1 cellular context compared by ENCODE assay signal in genomic region chr20:38159949-38160756, GRCh38.
A peak's percentile ranks its signal among the peaks of the same experiment; 100 is the strongest.
TF ChIP-seq lines count a peak whose summit lies in the region.

No MANE protein-coding gene starts in this region.

TF ChIP-seq in K562, 482 proteins besides CTCF, POLR2A, EP300 and RAD21 (continued from another document and continues in another):
- TF ChIP-seq ZNF407 (IDR thresholded peaks at IDR 0.05; ENCODE audit: low read depth) (no peak), HIVEP1 (CRISPR knock-in tag; IDR thresholded peaks at IDR 0.05) (no peak), STAG1 (CRISPR knock-in tag; IDR thresholded peaks at IDR 0.05; ENCODE audit: borderline replicate concordance) (no peak), FOXA1 (IDR thresholded peaks at IDR 0.05; ENCODE audit: borderline replicate concordance) (no peak), ZNF639 (CRISPR knock-in tag; conservative IDR thresholded peaks at IDR 0.05 in 1 of 2, IDR thresholded peaks at IDR 0.05 in 1 of 2) (no peak), ZFPM2 (CRISPR knock-in tag; IDR thresholded peaks at IDR 0.05) (no peak), ZNF197 (CRISPR knock-in tag; IDR thresholded peaks at IDR 0.05; ENCODE audit: low read depth) (no peak), ZNF253 (CRISPR knock-in tag; conservative IDR thresholded peaks at IDR 0.05) (no peak), SOX6 (IDR thresholded peaks at IDR 0.05) (peak; percentile 73), ZNF586 (CRISPR knock-in tag; conservative IDR thresholded peaks at IDR 0.05) (no peak), CHCHD3 (CRISPR knock-in tag; IDR thresholded peaks at IDR 0.05) (no peak), DIDO1 (tag; IDR thresholded peaks at IDR 0.05; ENCODE audit: low read depth) (no peak), ZNF668 (CRISPR knock-in tag; IDR thresholded peaks at IDR 0.05) (no peak), ZMIZ1 (IDR thresholded peaks at IDR 0.05; ENCODE audit: low read depth in 2 of 2, low read length in 2 of 2) (no peak), MTA1 (IDR thresholded peaks at IDR 0.05; ENCODE audit: borderline replicate concordance) (peak; percentile 30; the same call in 1 of the 2 replicates), HOXB6 (CRISPR knock-in tag; IDR thresholded peaks at IDR 0.05; ENCODE audit: borderline replicate concordance) (no peak), FOS (IDR thresholded peaks at IDR 0.05; ENCODE audit: extremely low read depth, insufficient read length) (no peak), ESRRA (IDR thresholded peaks at IDR 0.05; ENCODE audit: borderline replicate concordance, low read depth) (peak; percentile 41), PTRF (tag; IDR thresholded peaks at IDR 0.05) (no peak), IFI16 (CRISPR knock-in tag; IDR thresholded peaks at IDR 0.05) (no peak), ATF7 (IDR thresholded peaks at IDR 0.05) (peak; percentile 59), SLC30A9 (CRISPR knock-in tag; IDR thresholded peaks at IDR 0.05) (no peak), SMAD2 (IDR thresholded peaks at IDR 0.05; ENCODE audit: low read depth, low read length) (no peak), ZNF134 (CRISPR knock-in tag; conservative IDR thresholded peaks at IDR 0.05) (no peak), CHD4 (IDR thresholded peaks at IDR 0.05; ENCODE audit: insufficient read depth, insufficient replicate concordance, low read depth, low read length, poor library complexity, severe bottlenecking) (peak; percentile 63), SMARCB1 (IDR thresholded peaks at IDR 0.05; ENCODE audit: insufficient read length, low read depth) (peak; percentile 87), PHF20 (IDR thresholded peaks at IDR 0.05; ENCODE audit: partially characterized antibody) (peak; percentile 45), TCF3 (CRISPR knock-in tag; IDR thresholded peaks at IDR 0.05) (peak; percentile 90), ZNF79 (CRISPR knock-in tag; IDR thresholded peaks at IDR 0.05; ENCODE audit: low read depth) (no peak), ZNF408 (CRISPR knock-in tag; IDR thresholded peaks at IDR 0.05; ENCODE audit: low read depth) (no peak), ILF3 (IDR thresholded peaks at IDR 0.05; ENCODE audit: borderline replicate concordance) (no peak), CBFA2T3 (IDR thresholded peaks at IDR 0.05) (peak; percentile 96), BMI1 (IDR thresholded peaks at IDR 0.05; ENCODE audit: low read length) (no peak), NR3C1 (CRISPR knock-in tag; IDR thresholded peaks at IDR 0.05) (no peak), USF2 (CRISPR knock-in tag; IDR thresholded peaks at IDR 0.05) (no peak), SMAD1 (IDR thresholded peaks at IDR 0.05; ENCODE audit: low read depth, low read length, partially characterized antibody) (peak; percentile 47), ZNF707 (CRISPR knock-in tag; conservative IDR thresholded peaks at IDR 0.05) (no peak), TEAD2 (tag; IDR thresholded peaks at IDR 0.05) (no peak), RBBP5 (IDR thresholded peaks at IDR 0.05; ENCODE audit: borderline replicate concordance, insufficient read depth, low read length, poor library complexity, severe bottlenecking) (peak; percentile 82), MED1 (CRISPR knock-in tag; IDR thresholded peaks at IDR 0.05; ENCODE audit: borderline replicate concordance) (no peak), MXD1 (CRISPR knock-in tag; IDR thresholded peaks at IDR 0.05; ENCODE audit: borderline replicate concordance, poor library complexity, severe bottlenecking) (no peak), MAX (CRISPR knock-in tag; IDR thresholded peaks at IDR 0.05) (no peak), CREB3 (tag; conservative IDR thresholded peaks at IDR 0.05; ENCODE audit: low read depth) (no peak; the same call in 1 of the 2 replicates), ZNF507 (tag; conservative IDR thresholded peaks at IDR 0.05) (no peak), E2F3 (CRISPR knock-in tag; IDR thresholded peaks at IDR 0.05) (no peak), RFX5 (IDR thresholded peaks at IDR 0.05; ENCODE audit: low read depth, low read length) (no peak), GATA2 (CRISPR knock-in tag; IDR thresholded peaks at IDR 0.05) (peak; percentile 42), ZNF224 (CRISPR knock-in tag; IDR thresholded peaks at IDR 0.05) (no peak), POLR2AphosphoS2 (IDR thresholded peaks at IDR 0.05; ENCODE audit: low read length) (no peak)
